24 cellular contexts compared by ENCODE assay signal in the genomic region with DNA sequence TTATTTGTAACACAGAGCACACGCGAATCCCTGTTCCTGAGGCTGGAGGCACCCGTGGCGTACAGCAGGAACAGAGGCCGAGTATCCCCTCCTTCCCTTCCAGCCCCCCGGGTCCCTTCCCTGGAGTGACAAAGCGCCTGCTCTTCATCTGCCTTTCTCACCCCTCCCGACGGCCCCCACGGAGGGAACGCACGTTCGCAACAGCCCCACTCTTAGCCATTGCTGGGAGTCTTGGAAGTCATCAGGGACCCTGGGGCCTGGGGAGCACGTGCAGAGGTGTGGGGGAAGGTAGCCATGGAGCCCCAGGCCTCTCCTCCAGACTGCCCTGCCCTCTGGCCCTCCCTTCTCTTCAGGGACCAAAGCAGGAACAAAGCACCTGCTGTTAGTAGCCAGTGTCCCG. TPM values are rescaled to one million over a fixed set of nuclear protein-coding genes. Genes with fewer than 3 reads are reported as not detected.
"Had no signal": no experiment of that assay in that cellular context is flagged by ENCODE, and none has a peak within 500 bp of the region (broad histone marks: within the 10 kb centered on the region; RNA-seq: fewer than 3 reads in every experiment).

No MANE protein-coding gene starts in this region.

- H3K4me3 ChIP-seq: mucosa of descending colon, skin epidermis had no signal

- H3K9me3 ChIP-seq: gastroesophageal sphincter, mucosa of descending colon, right atrium auricular region, transverse colon had no signal

- H3K27ac Mint-ChIP-seq: activated CD4-positive, alpha-beta T cell treated with anti-CD3 and anti-CD28 coated beads, Interleukin-2, amount 10 ng/mL, durations not matched to agents 24 days and 14 days; activated CD8-positive, alpha-beta T cell treated with anti-CD3 and anti-CD28 coated beads, Interleukin-2, amount 10 ng/mL, durations not matched to agents 7 days and 5 days; activated naive CD8-positive, alpha-beta T cell treated with anti-CD3 and anti-CD28 coated beads, Interleukin-2, amount 10 ng/mL, durations not matched to agents 7 days and 5 days; activated T-cell treated with anti-CD3 and anti-CD28 coated beads, Interleukin-2, amount 50 U/mL, for 72 hours; progenitor cell of endocrine pancreas; WTC11 had no signal

- H3K27me3 ChIP-seq: brain microvascular endothelial cell, gastroesophageal sphincter, right atrium auricular region, transverse colon had no signal

- H3K36me3 ChIP-seq: brain microvascular endothelial cell, gastroesophageal sphincter, right atrium auricular region, transverse colon had no signal

- DNase-seq: activated CD4-positive, alpha-beta T cell treated with anti-CD3 and anti-CD28 coated beads, Interleukin-2, amount 10 ng/mL, durations not matched to agents 24 days and 14 days; activated CD8-positive, alpha-beta memory T cell treated with anti-CD3 and anti-CD28 coated beads, Interleukin-2, amount 50 U/mL, for 4 hours; activated CD8-positive, alpha-beta T cell treated with anti-CD3 and anti-CD28 coated beads, Interleukin-2, amount 10 ng/mL, durations not matched to agents 7 days and 5 days; activated naive CD4-positive, alpha-beta T cell; activated naive CD8-positive, alpha-beta T cell treated with anti-CD3 and anti-CD28 coated beads, Interleukin-2, amount 10 ng/mL, durations not matched to agents 7 days and 5 days; activated T-cell treated with anti-CD3 and anti-CD28 coated beads, Interleukin-2, amount 50 U/mL, for 72 hours; anterior cingulate cortex; brain microvascular endothelial cell; islet precursor cell; naive thymus-derived CD8-positive, alpha-beta T cell; nucleus accumbens; stimulated activated CD4-positive, alpha-beta T cell treated with anti-CD3 and anti-CD28 coated beads, Interleukin-4, amount 100 ng/mL, for 24 hours; stimulated activated naive CD4-positive, alpha-beta T cell; T-helper 2 cell; transverse colon had no signal

- H3K9me3 Mint-ChIP-seq: activated CD4-positive, alpha-beta T cell treated with anti-CD3 and anti-CD28 coated beads, Interleukin-2, amount 10 ng/mL, durations not matched to agents 24 days and 14 days; activated naive CD8-positive, alpha-beta T cell treated with anti-CD3 and anti-CD28 coated beads, Interleukin-2, amount 10 ng/mL, durations not matched to agents 7 days and 5 days; activated T-cell treated with anti-CD3 and anti-CD28 coated beads, Interleukin-2, amount 50 U/mL, for 72 hours; central memory CD8-positive, alpha-beta T cell; naive thymus-derived CD8-positive, alpha-beta T cell; WTC11 had no signal

- H3K4me1 Mint-ChIP-seq: central memory CD8-positive, alpha-beta T cell had no signal

- H3K27me3 Mint-ChIP-seq: activated naive CD8-positive, alpha-beta T cell treated with anti-CD3 and anti-CD28 coated beads, Interleukin-2, amount 10 ng/mL, durations not matched to agents 7 days and 5 days; central memory CD8-positive, alpha-beta T cell; naive thymus-derived CD8-positive, alpha-beta T cell had no signal

- H3K27ac ChIP-seq: brain microvascular endothelial cell, gastroesophageal sphincter had no signal

- H3K36me3 Mint-ChIP-seq: activated naive CD8-positive, alpha-beta T cell treated with anti-CD3 and anti-CD28 coated beads, Interleukin-2, amount 10 ng/mL, durations not matched to agents 7 days and 5 days; naive thymus-derived CD8-positive, alpha-beta T cell; WTC11 had no signal

- H3K4me3 Mint-ChIP-seq: activated CD4-positive, alpha-beta T cell treated with anti-CD3 and anti-CD28 coated beads, Interleukin-2, amount 10 ng/mL, durations not matched to agents 24 days and 14 days; activated naive CD8-positive, alpha-beta T cell treated with anti-CD3 and anti-CD28 coated beads, Interleukin-2, amount 10 ng/mL, durations not matched to agents 7 days and 5 days; activated T-cell treated with anti-CD3 and anti-CD28 coated beads, Interleukin-2, amount 50 U/mL, for 72 hours; WTC11 had no signal

- ATAC-seq: activated CD8-positive, alpha-beta T cell treated with anti-CD3 and anti-CD28 coated beads, Interleukin-2, amount 10 ng/mL, durations not matched to agents 7 days and 5 days; activated T-cell treated with anti-CD3 and anti-CD28 coated beads, Interleukin-2, amount 50 U/mL, for 72 hours; gastroesophageal sphincter; left lobe of liver; mucosa of descending colon; naive thymus-derived CD8-positive, alpha-beta T cell; WTC11 had no signal

RNA-seq across cellular contexts. Expression of a gene that starts 57.9 kb away (rescaled TPM):
- total RNA-seq: epithelial cell of proximal tubule, progenitor cell of endocrine pancreas had no signal
